18 cellular contexts compared by ENCODE assay signal in genomic region chr3:123755085-123755484, GRCh38.
DNase-seq lines count a peak whose midpoint lies in the region; ATAC-seq and TF ChIP-seq lines count a peak whose summit lies in the region.
"Had no signal": no experiment of that assay in that cellular context is flagged by ENCODE, and none has a peak within 500 bp of the region (broad histone marks: within the 10 kb centered on the region; RNA-seq: fewer than 3 reads in every experiment).

No MANE protein-coding gene starts in this region.

- DNase-seq in HCT116 (ENCODE audit: low read depth, low spot score) (no peak), chondrocyte (ENCODE audit: low spot score) (no peak), right lobe of liver (peak; percentile 76 to 93 (median 92)), thoracic aorta (ENCODE audit: low spot score) (no peak), breast epithelium (ENCODE audit: low spot score in 2 of 2) (no peak), WERI-Rb-1 (no peak), gastrocnemius medialis (no peak)
- DNase-seq in activated T-helper 2 cell treated with anti-CD3 and anti-CD28 coated beads, Interferon-gamma antibody, Interleukin-2, Interleukin-4, amounts not matched to agents 10 μg/mL and 5 μg/mL and 100 μg/mL, durations not matched to agents 14 hours and 24 hours and 36 hours (ENCODE audit: low spot score) = no peak
- DNase-seq: activated CD4-positive, alpha-beta T cell treated with anti-CD3 and anti-CD28 coated beads for 1 hour; activated CD8-positive, alpha-beta memory T cell treated with anti-CD3 and anti-CD28 coated beads, Interleukin-2, amount 50 U/mL, for 48 hours; activated naive CD4-positive, alpha-beta T cell treated with anti-CD3 and anti-CD28 coated beads for 36 hours; head of caudate nucleus; NCI-H1436; Right ventricle myocardium superior; T-helper 2 cell had no signal

- H3K4me1 Mint-ChIP-seq in chondrocyte (ENCODE audit: low read depth) = peaks cover 65% of the 10 kb centered on the region
- peaks cover 8% of the 10 kb centered on the region for H3K4me1 Mint-ChIP-seq in activated T-helper 2 cell treated with anti-CD3 and anti-CD28 coated beads, Interferon-gamma antibody, Interleukin-2, Interleukin-4, amounts not matched to agents 10 μg/mL and 5 μg/mL and 100 μg/mL, durations not matched to agents 14 hours and 24 hours and 36 hours (ENCODE audit: low read depth)

- H3K4me3 Mint-ChIP-seq in chondrocyte (ENCODE audit: unreplicated experiment) = no peak overlapping the region
- no peak overlapping the region for H3K4me3 Mint-ChIP-seq in activated T-helper 2 cell treated with anti-CD3 and anti-CD28 coated beads, Interferon-gamma antibody, Interleukin-2, Interleukin-4, amounts not matched to agents 10 μg/mL and 5 μg/mL and 100 μg/mL, durations not matched to agents 14 hours and 24 hours and 36 hours (ENCODE audit: low read depth)
- H3K4me3 Mint-ChIP-seq: activated naive CD4-positive, alpha-beta T cell treated with anti-CD3 and anti-CD28 coated beads for 36 hours; dendritic cell treated with granulocyte-macrophage colony-stimulating factor and Interleukin-4, amounts not matched to agents 40 ng/mL and 50 ng/mL, for 4 days had no signal

- RAD21 ChIA-PET in HCT116 (lab: Charles Lee; ENCODE audit: low non-redundant PET in 1 of 2, low total read pairs in 2 of 2, uncharacterized antibody in 2 of 2, unreplicated experiment in 2 of 2) = no interaction called here

- no peak overlapping the region for H2AFZ ChIP-seq in HCT116 (ENCODE audit: low read depth, low read length, poor library complexity, severe bottlenecking)

- CTCF ChIA-PET in HCT116 (lab: Charles Lee) = no interaction called here

- H3K9me3 Mint-ChIP-seq in chondrocyte (ENCODE audit: low read depth) = no peaks in the 10 kb centered on the region
- no peaks in the 10 kb centered on the region for H3K9me3 Mint-ChIP-seq in activated T-helper 2 cell treated with anti-CD3 and anti-CD28 coated beads, Interferon-gamma antibody, Interleukin-2, Interleukin-4, amounts not matched to agents 10 μg/mL and 5 μg/mL and 100 μg/mL, durations not matched to agents 14 hours and 24 hours and 36 hours
- H3K9me3 Mint-ChIP-seq: activated naive CD4-positive, alpha-beta T cell treated with anti-CD3 and anti-CD28 coated beads for 36 hours had no signal

- TF ChIP-seq POLR2A in HCT116 (IDR thresholded peaks at IDR 0.05; ENCODE audit: borderline replicate concordance, extremely low read depth, insufficient read depth, insufficient read length) (no peak), right lobe of liver (IDR thresholded peaks at IDR 0.05) (no peak), breast epithelium (IDR thresholded peaks at IDR 0.05) (no peak), gastrocnemius medialis (IDR thresholded peaks at IDR 0.05) (no peak)

- peak overlapping the region; percentile 56 for H3K4me2 ChIP-seq in HCT116 (ENCODE audit: low read length)

- H3K9me3 ChIP-seq in HCT116 (ENCODE audit: control insufficient read depth in 1 of 2, insufficient read depth in 1 of 2, low read depth in 1 of 2, low read length in 2 of 2) (no peaks in the 10 kb centered on the region), right lobe of liver (no peaks in the 10 kb centered on the region), thoracic aorta (no peaks in the 10 kb centered on the region), breast epithelium (no peaks in the 10 kb centered on the region), WERI-Rb-1 (ENCODE audit: severe bottlenecking) (no peaks in the 10 kb centered on the region), gastrocnemius medialis (no peaks in the 10 kb centered on the region)
- H3K9me3 ChIP-seq: tibial nerve had no signal

- intact Hi-C loops in HCT116 (cut with micrococcal nuclease) (no loop called here), right lobe of liver (cut with DNase I) (no loop called here), breast epithelium (cut with DNase I; ENCODE audit: low total_unique reads) (no loop called here), gastrocnemius medialis (cut with DNase I; ENCODE audit: low total_unique reads) (no loop called here)
- intact Hi-C loops in activated T-helper 2 cell treated with anti-CD3 and anti-CD28 coated beads, Interferon-gamma antibody, Interleukin-2, Interleukin-4, amounts not matched to agents 10 μg/mL and 5 μg/mL and 100 μg/mL, durations not matched to agents 14 hours and 24 hours and 36 hours (cut with micrococcal nuclease) = no loop called here

- no peaks in the 10 kb centered on the region; the same call in 1 of the 2 replicates for H4K20me1 ChIP-seq in HCT116 (ENCODE audit: insufficient read depth)

- no peaks in the 10 kb centered on the region for H3K79me2 ChIP-seq in HCT116 (ENCODE audit: insufficient read depth, low read length)

- no peak overlapping the region for H3K27ac ChIP-seq in HCT116 (ENCODE audit: low read depth, low read length)
- peak overlapping the region; percentile 37 to 76 (median 73) for H3K27ac ChIP-seq in right lobe of liver
- H3K27ac ChIP-seq in thoracic aorta = peak overlapping the region; percentile 72 to 80
- no peak overlapping the region for H3K27ac ChIP-seq in breast epithelium
- no peak overlapping the region for H3K27ac ChIP-seq in WERI-Rb-1
- no peak overlapping the region for H3K27ac ChIP-seq in gastrocnemius medialis
- H3K27ac ChIP-seq: epithelial cell of prostate, tibial nerve had no signal

- TF ChIP-seq RAD21 in HCT116 (IDR thresholded peaks at IDR 0.05; ENCODE audit: low read depth) = no peak

- H3K9ac ChIP-seq in HCT116 (ENCODE audit: low read length) = no peak overlapping the region

- H3K4me1 ChIP-seq in HCT116 (ENCODE audit: control insufficient read depth in 1 of 2, insufficient read depth in 2 of 2, low read length in 2 of 2) = peaks cover 23 to 34% of the 10 kb centered on the region in 2 experiments
- H3K4me1 ChIP-seq in right lobe of liver = peaks cover 0 to 88% (median 39%) of the 10 kb centered on the region in 4 donors
- H3K4me1 ChIP-seq in thoracic aorta (ENCODE audit: control insufficient read depth in 1 of 2, low read depth in 2 of 2) = peaks cover 65 to 91% of the 10 kb centered on the region in 2 donors
- H3K4me1 ChIP-seq in breast epithelium = peaks cover 3 to 4% of the 10 kb centered on the region in 2 donors
- H3K4me1 ChIP-seq in gastrocnemius medialis = peaks cover 0 to 2% of the 10 kb centered on the region in 2 donors

- ATAC-seq in HCT116 (no peak), right lobe of liver (peak; percentile 80 to 94 (median 88)), thoracic aorta (ENCODE audit: insufficient number of reproducible peaks, low FRiP score, low read depth) (no peak), gastrocnemius medialis (no peak)

- H3K27me3 Mint-ChIP-seq in chondrocyte (ENCODE audit: low read depth) = no peaks in the 10 kb centered on the region
- peaks cover 11% of the 10 kb centered on the region for H3K27me3 Mint-ChIP-seq in activated T-helper 2 cell treated with anti-CD3 and anti-CD28 coated beads, Interferon-gamma antibody, Interleukin-2, Interleukin-4, amounts not matched to agents 10 μg/mL and 5 μg/mL and 100 μg/mL, durations not matched to agents 14 hours and 24 hours and 36 hours (ENCODE audit: low read depth)

- H3K36me3 ChIP-seq in HCT116 (ENCODE audit: control insufficient read depth in 1 of 2, insufficient read depth in 2 of 2, low read length in 2 of 2) = no peaks in the 10 kb centered on the region
- no peaks in the 10 kb centered on the region for H3K36me3 ChIP-seq in right lobe of liver
- H3K36me3 ChIP-seq in thoracic aorta = peaks cover 10% of the 10 kb centered on the region
- H3K36me3 ChIP-seq in breast epithelium = no peaks in the 10 kb centered on the region
- no peaks in the 10 kb centered on the region for H3K36me3 ChIP-seq in WERI-Rb-1
- H3K36me3 ChIP-seq in gastrocnemius medialis = no peaks in the 10 kb centered on the region
- H3K36me3 ChIP-seq: tibial nerve had no signal

- POLR2A ChIA-PET in HCT116 (lab: Charles Lee) = no interaction called here

- no peaks in the 10 kb centered on the region for H3K9me2 ChIP-seq in HCT116 (ENCODE audit: insufficient read depth)

- in situ Hi-C loops in gastrocnemius medialis (cut with MboI; ENCODE audit: low sequenced_read_pairs in 4 of 4) = no loop called here

- no peak for TF ChIP-seq CTCF in HCT116 (IDR thresholded peaks at IDR 0.05 in 2 of 3, conservative IDR thresholded peaks at IDR 0.05 in 1 of 3; ENCODE audit: borderline replicate concordance in 1 of 3, insufficient read depth in 1 of 3, low read depth in 2 of 3, low read length in 2 of 3)
- TF ChIP-seq CTCF in chondrocyte (IDR thresholded peaks at IDR 0.05) = no peak
- no peak for TF ChIP-seq CTCF in right lobe of liver (IDR thresholded peaks at IDR 0.05)
- no peak for TF ChIP-seq CTCF in thoracic aorta (IDR thresholded peaks at IDR 0.05)
- TF ChIP-seq CTCF in breast epithelium (IDR thresholded peaks at IDR 0.05) = no peak
- TF ChIP-seq CTCF in WERI-Rb-1 (IDR thresholded peaks at IDR 0.05; ENCODE audit: low read depth, low read length) = no peak
- TF ChIP-seq CTCF in gastrocnemius medialis (IDR thresholded peaks at IDR 0.05 in 4 of 5, conservative IDR thresholded peaks at IDR 0.05 in 1 of 5) = no peak

- H3K4me3 ChIP-seq in HCT116 (replicated peaks in 1 of 2; ENCODE audit: low read depth in 1 of 2, low read length in 2 of 2) (no peak overlapping the region; a peak in 1 of 4 replicates), right lobe of liver (peak overlapping the region in 2 of 3 donors; percentile 13 to 28), thoracic aorta (no peak overlapping the region), breast epithelium (no peak overlapping the region), WERI-Rb-1 (ENCODE audit: low read depth, low read length) (no peak overlapping the region), gastrocnemius medialis (no peak overlapping the region)
- H3K4me3 ChIP-seq: tibial nerve had no signal

- H3K27ac Mint-ChIP-seq in chondrocyte (ENCODE audit: unreplicated experiment) = peak overlapping the region; percentile 70
- no peak overlapping the region for H3K27ac Mint-ChIP-seq in activated T-helper 2 cell treated with anti-CD3 and anti-CD28 coated beads, Interferon-gamma antibody, Interleukin-2, Interleukin-4, amounts not matched to agents 10 μg/mL and 5 μg/mL and 100 μg/mL, durations not matched to agents 14 hours and 24 hours and 36 hours
- H3K27ac Mint-ChIP-seq: activated naive CD4-positive, alpha-beta T cell treated with anti-CD3 and anti-CD28 coated beads for 36 hours; dendritic cell treated with granulocyte-macrophage colony-stimulating factor and Interleukin-4, amounts not matched to agents 40 ng/mL and 50 ng/mL, for 4 days had no signal

- BruUV-seq in HCT116 (replicated peaks; lab: Mats Ljungman, UMichigan) = no TSS peak

- no peaks in the 10 kb centered on the region for H3K36me3 Mint-ChIP-seq in chondrocyte (ENCODE audit: low read depth)
- no peaks in the 10 kb centered on the region for H3K36me3 Mint-ChIP-seq in activated T-helper 2 cell treated with anti-CD3 and anti-CD28 coated beads, Interferon-gamma antibody, Interleukin-2, Interleukin-4, amounts not matched to agents 10 μg/mL and 5 μg/mL and 100 μg/mL, durations not matched to agents 14 hours and 24 hours and 36 hours (ENCODE audit: low read depth)

- 67% methylated on average over 1 of the region's 3 CpGs for WGBS in right lobe of liver (ENCODE audit: insufficient coverage, low coverage, low lambda C conversion rate, missing lambda C conversion rate)

- H3K27me3 ChIP-seq in HCT116 (ENCODE audit: insufficient read depth, low read length) = no peaks in the 10 kb centered on the region
- H3K27me3 ChIP-seq in right lobe of liver = no peaks in the 10 kb centered on the region
- no peaks in the 10 kb centered on the region for H3K27me3 ChIP-seq in thoracic aorta (replicated peaks; ENCODE audit: insufficient read depth)
- no peaks in the 10 kb centered on the region for H3K27me3 ChIP-seq in breast epithelium
- no peaks in the 10 kb centered on the region for H3K27me3 ChIP-seq in WERI-Rb-1 (ENCODE audit: insufficient read depth, low read depth, severe bottlenecking)
- peaks cover 0 to 3% (median 0%) of the 10 kb centered on the region in 3 donors for H3K27me3 ChIP-seq in gastrocnemius medialis
- H3K27me3 ChIP-seq: tibial nerve had no signal

Comparison
In these comparisons a context has a peak if more than half of its experiments do, and no peak if none do; other contexts are left out.
1. ATAC-seq: peak in right lobe of liver (4 of 4); none in HCT116 (single experiment), thoracic aorta (single experiment) and gastrocnemius medialis (0 of 2).
2. DNase-seq: peak in right lobe of liver (3 of 3); none in HCT116 (single experiment), chondrocyte (single experiment), thoracic aorta (single experiment), breast epithelium (0 of 2), WERI-Rb-1 (single experiment), activated T-helper 2 cell treated with anti-CD3 and anti-CD28 coated beads, Interferon-gamma antibody, Interleukin-2, Interleukin-4, amounts not matched to agents 10 μg/mL and 5 μg/mL and 100 μg/mL, durations not matched to agents 14 hours and 24 hours and 36 hours (single experiment) and gastrocnemius medialis (0 of 2).
3. H3K27ac ChIP-seq: peak in right lobe of liver (3 of 3) and thoracic aorta (2 of 2); none in HCT116 (single experiment), breast epithelium (0 of 2), WERI-Rb-1 (single experiment) and gastrocnemius medialis (0 of 4).
4. H3K4me3 ChIP-seq: peak in right lobe of liver (2 of 3); none in HCT116 (0 of 2), thoracic aorta (single experiment), breast epithelium (0 of 3), WERI-Rb-1 (single experiment) and gastrocnemius medialis (0 of 4).